ENCODE assay signal across 8 cellular contexts in the genomic region with DNA sequence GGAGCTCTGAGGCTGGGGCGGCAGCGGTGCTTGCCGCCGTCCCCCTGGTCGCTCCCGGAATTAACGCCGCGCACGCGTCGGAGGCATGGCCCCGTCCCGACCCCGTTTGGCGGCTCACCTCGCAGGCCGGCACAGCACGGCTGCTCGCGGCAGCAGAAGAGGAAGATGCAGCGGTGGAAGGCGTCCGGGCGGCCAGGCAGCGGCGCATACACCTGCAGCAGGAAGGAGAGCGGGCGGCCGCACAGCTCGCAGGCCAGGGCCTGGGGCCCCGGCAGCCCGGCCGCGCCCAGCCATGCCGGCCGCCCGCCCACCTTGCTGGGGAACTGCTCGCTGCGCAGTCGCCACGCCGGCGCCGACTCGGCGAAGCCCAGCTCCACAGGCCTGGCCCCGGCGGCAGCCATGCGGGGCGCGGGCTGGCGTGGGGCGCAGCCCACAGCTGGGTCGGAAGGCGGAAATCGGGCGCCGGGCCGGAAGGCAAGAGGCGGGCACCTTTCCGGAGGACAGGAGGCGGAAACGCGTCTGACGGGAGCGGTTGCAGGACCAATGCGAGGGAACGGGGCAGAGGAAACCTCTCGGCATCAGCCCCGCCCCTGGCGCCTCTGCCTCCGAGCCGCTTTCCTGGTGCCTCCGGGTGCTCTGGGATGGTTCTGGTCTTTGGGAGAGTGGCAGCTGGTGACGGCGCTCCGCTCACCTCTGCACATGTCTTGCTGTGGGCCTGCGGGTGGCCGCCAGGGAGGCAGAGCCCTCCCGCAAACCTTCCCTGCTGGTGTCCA. TPM values are rescaled to one million over a fixed set of nuclear protein-coding genes. Genes with fewer than 3 reads are reported as not detected.
DNase-seq lines count a peak whose midpoint lies in the region; ATAC-seq lines count a peak whose summit lies in the region.

A gene with protein sequence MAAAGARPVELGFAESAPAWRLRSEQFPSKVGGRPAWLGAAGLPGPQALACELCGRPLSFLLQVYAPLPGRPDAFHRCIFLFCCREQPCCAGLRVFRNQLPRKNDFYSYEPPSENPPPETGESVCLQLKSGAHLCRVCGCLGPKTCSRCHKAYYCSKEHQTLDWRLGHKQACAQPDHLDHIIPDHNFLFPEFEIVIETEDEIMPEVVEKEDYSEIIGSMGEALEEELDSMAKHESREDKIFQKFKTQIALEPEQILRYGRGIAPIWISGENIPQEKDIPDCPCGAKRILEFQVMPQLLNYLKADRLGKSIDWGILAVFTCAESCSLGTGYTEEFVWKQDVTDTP (minus strand): TSS at position 457 of the 773 bp plus-strand sequence. CDS start 56 bp downstream, at position 401.

- H3K9me3 ChIP-seq in BLaER1: no peaks in the 10 kb centered on the region

- H3K9ac ChIP-seq in BLaER1: peak within 1 kb of the TSS; percentile 98

- H3K27ac Mint-ChIP-seq in activated CD4-positive, alpha-beta T cell treated with anti-CD3 and anti-CD28 coated beads, Interleukin-2, amount 10 ng/mL, durations not matched to agents 7 days and 5 days: peak within 1 kb of the TSS; percentile 96

- no peaks in the 10 kb centered on the region for H3K27me3 Mint-ChIP-seq in activated CD4-positive, alpha-beta T cell treated with anti-CD3 and anti-CD28 coated beads, Interleukin-2, amount 10 ng/mL, durations not matched to agents 7 days and 5 days

- H3K27ac ChIP-seq in BLaER1: peak within 1 kb of the TSS; percentile 99

- peak within 1 kb of the TSS; percentile 96 for H3K4me2 ChIP-seq in BLaER1

- H3K27me3 ChIP-seq in BLaER1: no peaks in the 10 kb centered on the region

- peak within 1 kb of the TSS; percentile 99 for H3K4me3 Mint-ChIP-seq in activated CD4-positive, alpha-beta T cell treated with anti-CD3 and anti-CD28 coated beads, Interleukin-2, amount 10 ng/mL, durations not matched to agents 7 days and 5 days

- H3K4me3 ChIP-seq in BLaER1: peak within 1 kb of the TSS; percentile 98

- H4K20me1 ChIP-seq in BLaER1: peaks cover 21% of the 10 kb centered on the region

- CTCF ChIA-PET in activated CD4-positive, alpha-beta T cell treated with anti-CD3 and anti-CD28 coated beads, Interleukin-2, amount 10 ng/mL, durations not matched to agents 7 days and 5 days (lab: Charles Lee): interaction anchor here (1.0 to 1.3 kb wide), 4 partner anchors 13 to 30 kb away, joined by 3 to 4 read pairs (median 3); partner anchors contain the start of gene TBP

- peaks cover 37% of the 10 kb centered on the region for H3K4me1 Mint-ChIP-seq in activated CD4-positive, alpha-beta T cell treated with anti-CD3 and anti-CD28 coated beads, Interleukin-2, amount 10 ng/mL, durations not matched to agents 7 days and 5 days

- peak; percentile 93 for DNase-seq in NCI-H526 treated with DMSO at 0.1 percent for 48 hours (lab: John Stamatoyannopoulos, UW)
- DNase-seq in activated CD4-positive, alpha-beta T cell treated with anti-CD3 and anti-CD28 coated beads, Interleukin-2, amount 10 ng/mL, durations not matched to agents 7 days and 5 days: peak; percentile 95
- DNase-seq in cortex of kidney (lab: John Stamatoyannopoulos, UW): peak; percentile 29
- peak; percentile 95 for DNase-seq in left lobe of liver (ENCODE audit: low spot score)
- peak; percentile 90 for DNase-seq in stimulated activated CD4-positive, alpha-beta T cell treated with anti-CD3 and anti-CD28 coated beads, Interleukin-2, amount 100 ng/mL, for 4 hours (ENCODE audit: low read depth)

- POLR2A ChIA-PET in activated CD4-positive, alpha-beta T cell treated with anti-CD3 and anti-CD28 coated beads, Interleukin-2, amount 10 ng/mL, durations not matched to agents 7 days and 5 days (lab: Charles Lee): interaction anchor here (0.7 to 1.0 kb wide), 2 partner anchors 13 to 30 kb away, joined by 3 read pairs; partner anchors contain the start of gene TBP

- peak; percentile 96 for ATAC-seq in GM19328 (IDR thresholded peaks at IDR 0.05; ENCODE audit: unreplicated experiment)
- ATAC-seq in HG03520 (IDR thresholded peaks at IDR 0.05; ENCODE audit: unreplicated experiment): peak; percentile 95
- ATAC-seq in left lobe of liver: peak; percentile 97

- peaks cover 32% of the 10 kb centered on the region for H3K36me3 Mint-ChIP-seq in activated CD4-positive, alpha-beta T cell treated with anti-CD3 and anti-CD28 coated beads, Interleukin-2, amount 10 ng/mL, durations not matched to agents 7 days and 5 days (ENCODE audit: low read depth)

- H3K36me3 ChIP-seq in BLaER1: peaks cover 37% of the 10 kb centered on the region

- H3K4me1 ChIP-seq in BLaER1: peaks cover 23% of the 10 kb centered on the region

- no peaks in the 10 kb centered on the region for H3K9me3 Mint-ChIP-seq in activated CD4-positive, alpha-beta T cell treated with anti-CD3 and anti-CD28 coated beads, Interleukin-2, amount 10 ng/mL, durations not matched to agents 7 days and 5 days

RNA-seq across cellular contexts. Expression of the gene that starts here (rescaled TPM):
- total RNA-seq in activated CD4-positive, alpha-beta T cell treated with anti-CD3 and anti-CD28 coated beads, Interleukin-2, amount 10 ng/mL, durations not matched to agents 7 days and 5 days: 10 to 100 TPM; 88.7 to 96.3 TPM
- total RNA-seq in left lobe of liver: 22.2 TPM

Comparison
In these comparisons a context has a peak if more than half of its experiments do, and no peak if none do; other contexts are left out.
1. Peak in every context shown above with its lines: DNase-seq, ATAC-seq, H3K4me3 ChIP-seq and H3K27ac ChIP-seq.
2. DNase-seq: peak in every context shown above with its lines; median percentile 95 in activated CD4-positive, alpha-beta T cell treated with anti-CD3 and anti-CD28 coated beads, Interleukin-2, amount 10 ng/mL, durations not matched to agents 7 days and 5 days; 95 in left lobe of liver; 93 in NCI-H526 treated with DMSO at 0.1 percent for 48 hours; 90 in stimulated activated CD4-positive, alpha-beta T cell treated with anti-CD3 and anti-CD28 coated beads, Interleukin-2, amount 100 ng/mL, for 4 hours; 29 in cortex of kidney.